Comparison of ENCODE assay signal across 29 cellular contexts in the genomic region with DNA sequence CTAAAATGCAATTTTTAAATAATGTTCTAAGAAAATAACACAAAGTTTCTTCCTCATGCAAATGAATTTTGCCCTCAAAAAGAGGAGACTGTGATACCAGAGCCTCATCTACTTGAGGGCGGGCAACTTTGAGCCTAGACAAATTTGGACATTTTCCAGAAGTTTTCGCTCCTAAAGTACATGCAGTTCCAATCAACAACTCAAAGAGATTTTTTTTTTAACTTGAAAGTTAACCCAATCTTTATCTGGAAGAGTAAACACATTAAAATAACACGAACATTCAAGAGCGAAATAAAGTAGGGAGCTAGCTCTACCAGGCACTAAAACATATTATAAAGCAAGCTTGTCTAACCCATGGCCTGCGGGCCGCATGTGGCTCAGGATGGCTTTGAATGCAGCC.
"Had no signal": no experiment of that assay in that cellular context is flagged by ENCODE, and none has a peak within 500 bp of the region (broad histone marks: within the 10 kb centered on the region; RNA-seq: fewer than 3 reads in every experiment).

No MANE protein-coding gene starts in this region.

- DNase-seq: activated CD4-positive, alpha-beta T cell treated with anti-CD3 and anti-CD28 coated beads for 48 hours; activated CD4-positive, alpha-beta T cell treated with anti-CD3 and anti-CD28 coated beads, Interleukin-2, amount 50 U/mL, for 4 hours; activated CD8-positive, alpha-beta memory T cell treated with anti-CD3 and anti-CD28 coated beads for 24 hours; activated gamma-delta T cell; activated naive CD4-positive, alpha-beta T cell treated with anti-CD3 and anti-CD28 coated beads for 36 hours; activated T-cell treated with anti-CD3 and anti-CD28 coated beads for 4 hours; activated T-cell treated with anti-CD3 and anti-CD28 coated beads, Interleukin-2, amount 50 U/mL, for 48 hours; caudate nucleus; Kasumi-1; KBM-7; NCI-H1092; NCI-H1417 treated with DMSO at 0.1 percent for 48 hours; NCI-H1694; NCI-H2029 treated with DMSO at 0.1 percent for 48 hours; NCI-H345; NCI-H510A treated with DMSO at 0.1 percent for 48 hours; NCI-H69; NK-92 treated with Interleukin-12 subunit alpha and Interleukin-12 subunit beta, amount 100 ng/mL, for 24 hours; OCI-M1; RPMI8226; T-cell; T-helper 2 cell; T1000 had no signal

- H3K27ac Mint-ChIP-seq: activated naive CD4-positive, alpha-beta T cell treated with anti-CD3 and anti-CD28 coated beads for 36 hours; activated naive CD8-positive, alpha-beta T cell; activated T-helper 17 cell treated with anti-CD3 and anti-CD28 coated beads, Interleukin-2, amount 50 U/mL, for 72 hours; T-cell had no signal

- ATAC-seq: activated CD4-positive, CD25-positive, alpha-beta regulatory T cell treated with anti-CD3 and anti-CD28 coated beads, Interleukin-2, amount 50 U/mL, for 24 hours; activated T-helper 17 cell treated with anti-CD3 and anti-CD28 coated beads, Interleukin-2, amount 50 U/mL, for 72 hours; Panc1; Right ventricle myocardium inferior; T-cell had no signal

- H3K4me3 Mint-ChIP-seq: activated naive CD4-positive, alpha-beta T cell treated with anti-CD3 and anti-CD28 coated beads for 36 hours; activated naive CD8-positive, alpha-beta T cell; activated T-helper 17 cell treated with anti-CD3 and anti-CD28 coated beads, Interleukin-2, amount 50 U/mL, for 72 hours; T-cell had no signal

- H3K9me3 Mint-ChIP-seq: activated naive CD4-positive, alpha-beta T cell treated with anti-CD3 and anti-CD28 coated beads for 36 hours; activated T-helper 17 cell treated with anti-CD3 and anti-CD28 coated beads, Interleukin-2, amount 50 U/mL, for 72 hours; T-cell had no signal

- H3K4me1 Mint-ChIP-seq: activated T-helper 17 cell treated with anti-CD3 and anti-CD28 coated beads, Interleukin-2, amount 50 U/mL, for 72 hours had no signal

- H3K36me3 Mint-ChIP-seq: activated naive CD8-positive, alpha-beta T cell; T-cell had no signal

- H3K27me3 Mint-ChIP-seq: activated naive CD8-positive, alpha-beta T cell; activated T-helper 17 cell treated with anti-CD3 and anti-CD28 coated beads, Interleukin-2, amount 50 U/mL, for 72 hours; T-cell had no signal

- H3K27ac ChIP-seq: SK-N-MC had no signal

- H3K4me3 ChIP-seq: SK-N-MC had no signal
